1 cellular context compared by ENCODE assay signal in the genomic region with DNA sequence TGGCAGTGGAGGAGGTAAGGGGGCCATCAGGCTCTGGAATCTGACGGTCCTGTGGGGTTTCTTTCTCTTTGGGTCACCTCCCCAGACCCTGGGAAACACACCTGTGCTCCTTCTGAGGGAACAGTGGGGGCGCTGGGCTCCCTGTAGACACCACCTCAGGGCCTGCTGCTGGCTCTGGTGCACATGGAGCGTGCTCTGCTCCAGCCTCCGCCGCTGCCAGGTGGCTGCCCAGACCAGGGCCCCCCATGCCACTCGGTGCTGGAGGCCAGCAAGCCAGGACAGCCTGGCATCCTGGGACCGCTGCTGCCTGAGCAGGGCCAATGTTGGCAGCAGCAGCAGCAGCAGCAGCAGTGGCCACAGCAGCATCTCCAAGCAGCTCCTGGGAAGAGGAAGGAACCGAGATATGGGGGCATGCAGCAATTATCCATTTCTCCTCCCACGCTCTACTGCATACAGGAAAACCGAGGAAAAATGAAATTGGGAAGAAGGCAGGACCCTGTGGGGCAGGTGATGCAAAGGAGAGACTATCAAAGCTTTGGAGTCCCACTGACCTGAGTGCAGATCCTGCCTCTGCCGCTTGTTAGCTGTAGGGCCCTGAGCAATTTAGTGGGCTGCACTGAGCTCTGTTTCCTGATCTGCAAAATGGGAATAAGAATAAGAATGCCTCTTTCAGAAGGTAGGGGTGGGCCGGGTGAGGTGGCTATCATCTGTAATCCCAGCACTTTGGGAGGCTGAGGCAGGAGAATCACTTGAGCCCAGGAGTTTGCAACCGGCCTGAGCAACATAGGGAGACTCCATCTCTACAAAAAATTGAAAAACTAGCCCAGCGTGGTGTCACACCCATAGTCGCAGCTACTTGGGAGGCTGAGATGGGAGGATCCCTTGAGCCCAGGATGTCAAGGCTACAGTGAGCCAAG.
TF ChIP-seq lines count a peak whose summit lies in the region.

No MANE protein-coding gene starts in this region.

TF ChIP-seq in SK-N-SH, 30 proteins besides CTCF, POLR2A, EP300 and RAD21 (continued from another document):
- TF ChIP-seq, protein P1, sequence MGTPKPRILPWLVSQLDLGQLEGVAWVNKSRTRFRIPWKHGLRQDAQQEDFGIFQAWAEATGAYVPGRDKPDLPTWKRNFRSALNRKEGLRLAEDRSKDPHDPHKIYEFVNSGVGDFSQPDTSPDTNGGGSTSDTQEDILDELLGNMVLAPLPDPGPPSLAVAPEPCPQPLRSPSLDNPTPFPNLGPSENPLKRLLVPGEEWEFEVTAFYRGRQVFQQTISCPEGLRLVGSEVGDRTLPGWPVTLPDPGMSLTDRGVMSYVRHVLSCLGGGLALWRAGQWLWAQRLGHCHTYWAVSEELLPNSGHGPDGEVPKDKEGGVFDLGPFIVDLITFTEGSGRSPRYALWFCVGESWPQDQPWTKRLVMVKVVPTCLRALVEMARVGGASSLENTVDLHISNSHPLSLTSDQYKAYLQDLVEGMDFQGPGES (IDR thresholded peaks at IDR 0.05; ENCODE audit: low read depth, low read length): no peak
- no peak for TF ChIP-seq MEF2A (IDR thresholded peaks at IDR 0.05; ENCODE audit: borderline replicate concordance, low read depth)
- no peak for TF ChIP-seq MXI1 (IDR thresholded peaks at IDR 0.05; ENCODE audit: low read depth, low read length)
- TF ChIP-seq RXRA (IDR thresholded peaks at IDR 0.05; ENCODE audit: borderline replicate concordance, low read depth): no peak
- TF ChIP-seq SIN3A (IDR thresholded peaks at IDR 0.05; ENCODE audit: borderline replicate concordance, low read depth, low read length): no peak
- TF ChIP-seq, protein P2, sequence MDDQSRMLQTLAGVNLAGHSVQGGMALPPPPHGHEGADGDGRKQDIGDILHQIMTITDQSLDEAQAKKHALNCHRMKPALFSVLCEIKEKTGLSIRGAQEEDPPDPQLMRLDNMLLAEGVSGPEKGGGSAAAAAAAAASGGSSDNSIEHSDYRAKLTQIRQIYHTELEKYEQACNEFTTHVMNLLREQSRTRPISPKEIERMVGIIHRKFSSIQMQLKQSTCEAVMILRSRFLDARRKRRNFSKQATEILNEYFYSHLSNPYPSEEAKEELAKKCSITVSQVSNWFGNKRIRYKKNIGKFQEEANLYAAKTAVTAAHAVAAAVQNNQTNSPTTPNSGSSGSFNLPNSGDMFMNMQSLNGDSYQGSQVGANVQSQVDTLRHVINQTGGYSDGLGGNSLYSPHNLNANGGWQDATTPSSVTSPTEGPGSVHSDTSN (IDR thresholded peaks at IDR 0.05): no peak
- TF ChIP-seq FOXM1 (IDR thresholded peaks at IDR 0.05; ENCODE audit: low read depth): no peak
